ENCODE assay signal across 8 cellular contexts in the genomic region with DNA sequence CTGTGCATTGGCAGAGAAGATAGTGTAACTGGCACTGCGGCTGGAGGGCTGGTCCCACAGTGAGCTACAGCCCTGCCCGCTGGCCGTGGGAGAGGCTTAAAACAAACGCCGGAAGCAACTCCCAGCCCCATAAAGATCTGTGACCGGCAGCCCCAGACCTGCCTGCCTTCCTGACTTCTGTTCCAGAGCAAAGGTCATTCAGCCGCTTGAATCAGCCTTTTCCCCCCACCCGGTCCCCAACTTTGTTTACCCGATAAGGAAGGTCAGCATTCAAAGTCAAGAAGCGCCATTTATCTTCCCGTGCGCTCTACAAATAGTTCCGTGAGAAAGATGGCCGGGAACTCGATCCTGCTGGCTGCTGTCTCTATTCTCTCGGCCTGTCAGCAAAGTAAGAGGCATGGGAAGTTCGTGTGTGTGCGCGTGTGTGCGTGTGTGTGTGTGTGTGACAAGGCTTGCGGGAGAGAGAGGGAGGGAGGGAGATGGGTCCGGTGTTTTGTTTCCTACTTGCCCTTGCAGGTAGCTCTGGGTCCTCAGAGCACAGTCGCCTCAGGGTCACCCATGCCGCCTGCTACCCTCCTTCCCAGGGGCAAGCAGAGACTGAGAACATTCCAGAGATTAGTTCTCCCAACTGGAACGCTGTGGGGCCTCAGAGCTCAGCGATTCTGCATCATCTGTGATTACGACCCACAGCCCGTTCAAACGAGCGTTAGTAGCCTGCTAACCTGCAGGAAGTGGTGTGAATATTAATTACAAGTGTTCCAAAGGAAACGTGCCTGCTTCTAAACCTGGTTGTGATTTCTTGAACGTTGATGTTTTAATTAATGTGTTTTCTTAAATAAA. TPM values are rescaled to one million over a fixed set of nuclear protein-coding genes. Genes with fewer than 3 reads are reported as not detected.
DNase-seq lines count a peak whose midpoint lies in the region; ATAC-seq, FAIRE-seq and TF ChIP-seq lines count a peak whose summit lies in the region.

A gene (plus strand): TSS at position 130 of the 840 bp plus-strand sequence. CDS start 201 bp downstream, at position 331.

- no peaks in the 10 kb centered on the region for H3K9me3 Mint-ChIP-seq in activated T-helper 2 cell treated with anti-CD3 and anti-CD28 coated beads, Interferon-gamma antibody, Interleukin-2, Interleukin-4, amounts not matched to agents 10 μg/mL and 5 μg/mL and 100 μg/mL, durations not matched to agents 14 hours and 24 hours and 36 hours
- H3K9me3 Mint-ChIP-seq in natural killer cell treated with Interleukin-12 subunit alpha and Interleukin-12 subunit beta and Interleukin-15 and Interleukin-18, amount 100 ng/mL, for 72 hours: no peaks in the 10 kb centered on the region

- H3K4me1 Mint-ChIP-seq in activated T-helper 2 cell treated with anti-CD3 and anti-CD28 coated beads, Interferon-gamma antibody, Interleukin-2, Interleukin-4, amounts not matched to agents 10 μg/mL and 5 μg/mL and 100 μg/mL, durations not matched to agents 14 hours and 24 hours and 36 hours (ENCODE audit: low read depth): peaks cover 33% of the 10 kb centered on the region
- H3K4me1 Mint-ChIP-seq in natural killer cell treated with Interleukin-12 subunit alpha and Interleukin-12 subunit beta and Interleukin-15 and Interleukin-18, amount 100 ng/mL, for 72 hours (ENCODE audit: low read depth in 2 of 2): peaks cover 24 to 28% of the 10 kb centered on the region in 2 donors

- DNase-seq in DMS 273 (lab: John Stamatoyannopoulos, UW; ENCODE audit: unreplicated experiment): peak; percentile 75
- peak; percentile 54 for DNase-seq in NOMO-1 treated with DMSO at 0.1 percent for 48 hours (lab: John Stamatoyannopoulos, UW; ENCODE audit: unreplicated experiment)
- peak; percentile 25 for DNase-seq in activated T-helper 2 cell treated with anti-CD3 and anti-CD28 coated beads, Interferon-gamma antibody, Interleukin-2, Interleukin-4, amounts not matched to agents 10 μg/mL and 5 μg/mL and 100 μg/mL, durations not matched to agents 14 hours and 24 hours and 36 hours (ENCODE audit: low spot score)
- peak; percentile 49 to 64 for DNase-seq in foreskin keratinocyte
- DNase-seq in natural killer cell treated with Interleukin-12 subunit alpha and Interleukin-12 subunit beta and Interleukin-15 and Interleukin-18, amount 100 ng/mL, for 72 hours (ENCODE audit: low spot score): peak; percentile 67
- DNase-seq in urothelium cell line (ENCODE audit: low spot score): peak; percentile 78

- H3K36me3 Mint-ChIP-seq in activated T-helper 2 cell treated with anti-CD3 and anti-CD28 coated beads, Interferon-gamma antibody, Interleukin-2, Interleukin-4, amounts not matched to agents 10 μg/mL and 5 μg/mL and 100 μg/mL, durations not matched to agents 14 hours and 24 hours and 36 hours (ENCODE audit: low read depth): peaks cover 6% of the 10 kb centered on the region
- H3K36me3 Mint-ChIP-seq in natural killer cell treated with Interleukin-12 subunit alpha and Interleukin-12 subunit beta and Interleukin-15 and Interleukin-18, amount 100 ng/mL, for 72 hours: no peaks in the 10 kb centered on the region

- peak within 1 kb of the TSS; percentile 84 for H3K4me3 Mint-ChIP-seq in activated T-helper 2 cell treated with anti-CD3 and anti-CD28 coated beads, Interferon-gamma antibody, Interleukin-2, Interleukin-4, amounts not matched to agents 10 μg/mL and 5 μg/mL and 100 μg/mL, durations not matched to agents 14 hours and 24 hours and 36 hours (ENCODE audit: low read depth)
- H3K4me3 Mint-ChIP-seq in natural killer cell treated with Interleukin-12 subunit alpha and Interleukin-12 subunit beta and Interleukin-15 and Interleukin-18, amount 100 ng/mL, for 72 hours: peak within 1 kb of the TSS; percentile 88

- no peaks in the 10 kb centered on the region for H3K27me3 ChIP-seq in foreskin keratinocyte

- ATAC-seq in GM19438 (IDR thresholded peaks at IDR 0.05; ENCODE audit: low read depth, unreplicated experiment): peak; percentile 84
- peak; percentile 60 for ATAC-seq in HG03520 (IDR thresholded peaks at IDR 0.05; ENCODE audit: unreplicated experiment)
- peak; percentile 66 for ATAC-seq in foreskin keratinocyte
- ATAC-seq in natural killer cell treated with Interleukin-12 subunit alpha and Interleukin-12 subunit beta and Interleukin-15 and Interleukin-18, amount 100 ng/mL, for 72 hours: peak; percentile 86 to 89

- intact Hi-C loops in activated T-helper 2 cell treated with anti-CD3 and anti-CD28 coated beads, Interferon-gamma antibody, Interleukin-2, Interleukin-4, amounts not matched to agents 10 μg/mL and 5 μg/mL and 100 μg/mL, durations not matched to agents 14 hours and 24 hours and 36 hours (cut with micrococcal nuclease): loop anchor here (1.0 to 5.0 kb wide), 3 partner anchors 9 to 436 kb away; a partner anchor contains a TSS

- H3K27ac Mint-ChIP-seq in activated T-helper 2 cell treated with anti-CD3 and anti-CD28 coated beads, Interferon-gamma antibody, Interleukin-2, Interleukin-4, amounts not matched to agents 10 μg/mL and 5 μg/mL and 100 μg/mL, durations not matched to agents 14 hours and 24 hours and 36 hours: peak within 1 kb of the TSS; percentile 87
- peak within 1 kb of the TSS; percentile 73 to 92 for H3K27ac Mint-ChIP-seq in natural killer cell treated with Interleukin-12 subunit alpha and Interleukin-12 subunit beta and Interleukin-15 and Interleukin-18, amount 100 ng/mL, for 72 hours

- no peak for FAIRE-seq in urothelium cell line (lab: Jason Lieb, UNC)

- peaks cover 9% of the 10 kb centered on the region for H3K4me1 ChIP-seq in foreskin keratinocyte

- no peak for TF ChIP-seq CTCF in foreskin keratinocyte (conservative IDR thresholded peaks at IDR 0.05)

- H3K27ac ChIP-seq in foreskin keratinocyte: peak within 1 kb of the TSS; percentile 80

- no peaks in the 10 kb centered on the region for H3K27me3 Mint-ChIP-seq in activated T-helper 2 cell treated with anti-CD3 and anti-CD28 coated beads, Interferon-gamma antibody, Interleukin-2, Interleukin-4, amounts not matched to agents 10 μg/mL and 5 μg/mL and 100 μg/mL, durations not matched to agents 14 hours and 24 hours and 36 hours (ENCODE audit: low read depth)
- no peaks in the 10 kb centered on the region for H3K27me3 Mint-ChIP-seq in natural killer cell treated with Interleukin-12 subunit alpha and Interleukin-12 subunit beta and Interleukin-15 and Interleukin-18, amount 100 ng/mL, for 72 hours

RNA-seq across cellular contexts. Expression of the gene that starts here (rescaled TPM):
- 29.5 and 32.5 TPM in 2 replicates for total RNA-seq in activated T-helper 2 cell treated with anti-CD3 and anti-CD28 coated beads, Interferon-gamma antibody, Interleukin-2, Interleukin-4, amounts not matched to agents 10 μg/mL and 5 μg/mL and 100 μg/mL, durations not matched to agents 14 hours and 24 hours and 36 hours
- 34.7 and 35.6 TPM in 2 replicates for total RNA-seq in foreskin keratinocyte
- 49.9 and 52.1 TPM in 2 replicates for polyA plus RNA-seq in foreskin keratinocyte
- 10 to 100 TPM in 1 of 2 donors, 1 to 10 TPM in 1; 8.2 to 19.0 TPM for total RNA-seq in natural killer cell treated with Interleukin-12 subunit alpha and Interleukin-12 subunit beta and Interleukin-15 and Interleukin-18, amount 100 ng/mL, for 72 hours

Comparison
In these comparisons a context has a peak if more than half of its experiments do, and no peak if none do; other contexts are left out.
1. Peak in every context shown above with its lines: DNase-seq, ATAC-seq and H3K27ac ChIP-seq.
2. DNase-seq: peak in every context shown above with its lines; median percentile 78 in urothelium cell line; 75 in DMS 273; 67 in natural killer cell treated with Interleukin-12 subunit alpha and Interleukin-12 subunit beta and Interleukin-15 and Interleukin-18, amount 100 ng/mL, for 72 hours; 56 in foreskin keratinocyte; 54 in NOMO-1 treated with DMSO at 0.1 percent for 48 hours; 25 in activated T-helper 2 cell treated with anti-CD3 and anti-CD28 coated beads, Interferon-gamma antibody, Interleukin-2, Interleukin-4, amounts not matched to agents 10 μg/mL and 5 μg/mL and 100 μg/mL, durations not matched to agents 14 hours and 24 hours and 36 hours.